In the genomic region with DNA sequence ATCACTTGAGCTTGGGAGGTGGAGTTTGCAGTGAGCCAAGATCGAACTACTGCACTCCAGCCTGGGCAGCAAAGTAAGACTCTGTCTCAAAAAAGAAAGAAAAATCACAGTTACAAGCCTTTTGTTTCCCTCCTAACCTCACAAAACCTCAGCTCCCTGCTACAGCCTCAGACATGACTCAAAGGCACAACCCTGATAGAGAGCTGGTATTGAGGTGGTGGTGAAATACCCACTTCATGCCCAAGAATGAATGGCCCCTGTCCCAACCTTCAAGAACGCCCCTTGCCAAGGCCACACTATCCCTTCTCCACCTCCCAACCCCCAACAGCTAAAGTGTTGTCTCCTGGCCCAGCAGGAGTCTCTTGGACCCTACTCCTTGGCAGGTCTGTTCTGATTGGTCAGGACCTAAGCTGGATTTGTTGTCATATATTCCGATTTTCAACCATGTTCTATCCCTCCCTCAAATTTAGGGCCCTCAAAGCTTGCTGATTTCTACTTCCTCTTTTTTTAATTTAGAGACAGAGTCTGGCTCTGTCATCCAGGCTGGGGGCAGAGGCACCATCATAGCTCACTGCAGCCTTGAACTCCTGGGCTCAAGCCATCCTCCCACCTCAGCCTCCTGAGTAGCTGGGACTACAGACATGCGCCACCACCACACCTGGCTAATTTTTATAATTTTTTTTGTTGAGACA, we compare ENCODE assay signal across 1 cellular context.
TF ChIP-seq lines count a peak whose summit lies in the region.

No MANE protein-coding gene starts in this region.

TF ChIP-seq in HepG2, 621 proteins besides CTCF, POLR2A, EP300 and RAD21 (continued from another document):
- TF ChIP-seq, protein P1, sequence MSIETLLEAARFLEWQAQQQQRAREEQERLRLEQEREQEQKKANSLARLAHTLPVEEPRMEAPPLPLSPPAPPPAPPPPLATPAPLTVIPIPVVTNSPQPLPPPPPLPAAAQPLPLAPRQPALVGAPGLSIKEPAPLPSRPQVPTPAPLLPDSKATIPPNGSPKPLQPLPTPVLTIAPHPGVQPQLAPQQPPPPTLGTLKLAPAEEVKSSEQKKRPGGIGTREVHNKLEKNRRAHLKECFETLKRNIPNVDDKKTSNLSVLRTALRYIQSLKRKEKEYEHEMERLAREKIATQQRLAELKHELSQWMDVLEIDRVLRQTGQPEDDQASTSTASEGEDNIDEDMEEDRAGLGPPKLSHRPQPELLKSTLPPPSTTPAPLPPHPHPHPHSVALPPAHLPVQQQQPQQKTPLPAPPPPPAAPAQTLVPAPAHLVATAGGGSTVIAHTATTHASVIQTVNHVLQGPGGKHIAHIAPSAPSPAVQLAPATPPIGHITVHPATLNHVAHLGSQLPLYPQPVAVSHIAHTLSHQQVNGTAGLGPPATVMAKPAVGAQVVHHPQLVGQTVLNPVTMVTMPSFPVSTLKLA (IDR thresholded peaks at IDR 0.05), result no peak
- TF ChIP-seq SMYD3 (CRISPR knock-in tag; IDR thresholded peaks at IDR 0.05), result no peak
- TF ChIP-seq, protein P2, sequence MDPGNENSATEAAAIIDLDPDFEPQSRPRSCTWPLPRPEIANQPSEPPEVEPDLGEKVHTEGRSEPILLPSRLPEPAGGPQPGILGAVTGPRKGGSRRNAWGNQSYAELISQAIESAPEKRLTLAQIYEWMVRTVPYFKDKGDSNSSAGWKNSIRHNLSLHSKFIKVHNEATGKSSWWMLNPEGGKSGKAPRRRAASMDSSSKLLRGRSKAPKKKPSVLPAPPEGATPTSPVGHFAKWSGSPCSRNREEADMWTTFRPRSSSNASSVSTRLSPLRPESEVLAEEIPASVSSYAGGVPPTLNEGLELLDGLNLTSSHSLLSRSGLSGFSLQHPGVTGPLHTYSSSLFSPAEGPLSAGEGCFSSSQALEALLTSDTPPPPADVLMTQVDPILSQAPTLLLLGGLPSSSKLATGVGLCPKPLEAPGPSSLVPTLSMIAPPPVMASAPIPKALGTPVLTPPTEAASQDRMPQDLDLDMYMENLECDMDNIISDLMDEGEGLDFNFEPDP (CRISPR knock-in tag; conservative IDR thresholded peaks at IDR 0.05), result no peak
- no peak for TF ChIP-seq FOXK2 (IDR thresholded peaks at IDR 0.05)
- TF ChIP-seq PAX8 (CRISPR knock-in tag; IDR thresholded peaks at IDR 0.05; ENCODE audit: borderline replicate concordance), result no peak
- TF ChIP-seq, protein P3, sequence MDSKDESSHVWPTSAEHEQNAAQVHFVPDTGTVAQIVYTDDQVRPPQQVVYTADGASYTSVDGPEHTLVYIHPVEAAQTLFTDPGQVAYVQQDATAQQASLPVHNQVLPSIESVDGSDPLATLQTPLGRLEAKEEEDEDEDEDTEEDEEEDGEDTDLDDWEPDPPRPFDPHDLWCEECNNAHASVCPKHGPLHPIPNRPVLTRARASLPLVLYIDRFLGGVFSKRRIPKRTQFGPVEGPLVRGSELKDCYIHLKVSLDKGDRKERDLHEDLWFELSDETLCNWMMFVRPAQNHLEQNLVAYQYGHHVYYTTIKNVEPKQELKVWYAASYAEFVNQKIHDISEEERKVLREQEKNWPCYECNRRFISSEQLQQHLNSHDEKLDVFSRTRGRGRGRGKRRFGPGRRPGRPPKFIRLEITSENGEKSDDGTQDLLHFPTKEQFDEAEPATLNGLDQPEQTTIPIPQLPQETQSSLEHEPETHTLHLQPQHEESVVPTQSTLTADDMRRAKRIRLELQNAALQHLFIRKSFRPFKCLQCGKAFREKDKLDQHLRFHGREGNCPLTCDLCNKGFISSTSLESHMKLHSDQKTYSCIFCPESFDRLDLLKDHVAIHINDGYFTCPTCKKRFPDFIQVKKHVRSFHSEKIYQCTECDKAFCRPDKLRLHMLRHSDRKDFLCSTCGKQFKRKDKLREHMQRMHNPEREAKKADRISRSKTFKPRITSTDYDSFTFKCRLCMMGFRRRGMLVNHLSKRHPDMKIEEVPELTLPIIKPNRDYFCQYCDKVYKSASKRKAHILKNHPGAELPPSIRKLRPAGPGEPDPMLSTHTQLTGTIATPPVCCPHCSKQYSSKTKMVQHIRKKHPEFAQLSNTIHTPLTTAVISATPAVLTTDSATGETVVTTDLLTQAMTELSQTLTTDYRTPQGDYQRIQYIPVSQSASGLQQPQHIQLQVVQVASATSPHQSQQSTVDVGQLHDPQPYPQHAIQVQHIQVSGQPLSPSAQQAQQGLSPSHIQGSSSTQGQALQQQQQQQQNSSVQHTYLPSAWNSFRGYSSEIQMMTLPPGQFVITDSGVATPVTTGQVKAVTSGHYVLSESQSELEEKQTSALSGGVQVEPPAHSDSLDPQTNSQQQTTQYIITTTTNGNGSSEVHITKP (CRISPR knock-in tag; IDR thresholded peaks at IDR 0.05; ENCODE audit: low read depth), result no peak
- TF ChIP-seq, protein P4, sequence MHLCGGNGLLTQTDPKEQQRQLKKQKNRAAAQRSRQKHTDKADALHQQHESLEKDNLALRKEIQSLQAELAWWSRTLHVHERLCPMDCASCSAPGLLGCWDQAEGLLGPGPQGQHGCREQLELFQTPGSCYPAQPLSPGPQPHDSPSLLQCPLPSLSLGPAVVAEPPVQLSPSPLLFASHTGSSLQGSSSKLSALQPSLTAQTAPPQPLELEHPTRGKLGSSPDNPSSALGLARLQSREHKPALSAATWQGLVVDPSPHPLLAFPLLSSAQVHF (CRISPR knock-in tag; IDR thresholded peaks at IDR 0.05), result no peak
